ENCODE assay signal across 14 cellular contexts in the genomic region with DNA sequence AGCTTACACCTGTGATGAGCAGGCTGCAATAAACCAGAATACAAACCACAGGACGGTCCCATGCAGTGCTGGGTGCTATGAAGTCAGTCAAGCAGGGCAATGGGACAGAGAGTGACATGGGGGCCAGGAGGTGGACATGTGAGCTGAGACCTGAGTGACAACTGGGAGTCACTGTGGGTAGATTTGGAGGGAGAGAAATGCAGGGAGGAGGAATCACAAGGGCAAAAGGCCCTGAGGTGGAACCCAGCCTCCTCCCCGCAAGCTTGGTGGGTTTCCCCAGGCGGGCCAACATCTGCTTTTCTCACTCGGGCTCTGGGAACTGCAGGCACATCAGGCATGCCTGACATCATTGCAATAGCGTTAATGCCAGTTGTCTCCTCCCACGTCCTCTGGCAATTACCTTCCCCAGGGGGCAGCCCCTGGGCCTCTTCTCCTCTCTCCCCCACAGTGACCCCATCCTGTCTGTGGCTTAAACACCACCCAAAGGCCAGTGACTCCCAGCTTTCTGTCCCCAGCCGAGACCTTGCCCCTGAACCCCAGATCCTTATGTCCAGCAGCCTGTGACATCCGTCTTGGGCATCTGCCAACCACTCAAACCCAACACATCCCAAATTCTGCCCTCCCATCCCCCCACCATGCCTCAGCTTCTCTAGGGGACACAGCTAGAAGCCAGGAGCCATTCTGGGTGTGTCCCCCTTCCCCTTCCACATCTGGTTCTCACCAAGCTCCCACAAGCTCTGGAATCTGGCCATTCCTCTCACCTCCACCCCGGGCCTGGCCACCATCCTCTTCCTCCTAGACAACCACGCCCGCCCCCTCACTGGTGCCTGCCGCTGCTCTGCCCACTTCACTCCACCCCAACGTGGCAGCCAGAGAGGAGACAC. TPM values are rescaled to one million over a fixed set of nuclear protein-coding genes. Genes with fewer than 3 reads are reported as not detected.
A peak's percentile ranks its signal among the peaks of the same experiment; 100 is the strongest.
DNase-seq lines count a peak whose midpoint lies in the region; ATAC-seq and TF ChIP-seq lines count a peak whose summit lies in the region.
"Had no signal": no experiment of that assay in that cellular context is flagged by ENCODE, and none has a peak within 500 bp of the region (broad histone marks: within the 10 kb centered on the region; RNA-seq: fewer than 3 reads in every experiment).

No MANE protein-coding gene starts in this region.

- ATAC-seq in GM18858 (IDR thresholded peaks at IDR 0.05; ENCODE audit: unreplicated experiment) (peak; percentile 65), GM21717 (IDR thresholded peaks at IDR 0.05; ENCODE audit: unreplicated experiment) (peak; percentile 73)

- peaks cover 8% of the 10 kb centered on the region for H3K4me1 ChIP-seq in neural progenitor cell
- no peaks in the 10 kb centered on the region for H3K4me1 ChIP-seq in testis
- H3K4me1 ChIP-seq: esophagus muscularis mucosa had no signal

- H3K27ac ChIP-seq in neural progenitor cell (no peak overlapping the region), testis (no peak overlapping the region)
- H3K27ac ChIP-seq: esophagus muscularis mucosa had no signal

- H3K9ac ChIP-seq in neural progenitor cell: no peak overlapping the region

- H3K36me3 Mint-ChIP-seq in neural progenitor cell: no peaks in the 10 kb centered on the region
- H3K36me3 Mint-ChIP-seq in type B pancreatic cell: no peaks in the 10 kb centered on the region

- intact Hi-C loops in testis (cut with DNase I; ENCODE audit: low total_unique reads): no loop called here

- H3K4me2 ChIP-seq in neural progenitor cell: peak overlapping the region; percentile 17

- TF ChIP-seq CTCF in neural progenitor cell (IDR thresholded peaks at IDR 0.05) (no peak), testis (IDR thresholded peaks at IDR 0.05) (no peak), type B pancreatic cell (conservative IDR thresholded peaks at IDR 0.05) (no peak)

- no peaks in the 10 kb centered on the region for H3K79me2 ChIP-seq in neural progenitor cell (ENCODE audit: low read depth)

- H3K4me3 ChIP-seq in Jurkat, Clone E6-1 (ENCODE audit: low read length): no peak overlapping the region
- H3K4me3 ChIP-seq in neural progenitor cell: no peak overlapping the region
- no peak overlapping the region for H3K4me3 ChIP-seq in testis
- H3K4me3 ChIP-seq: esophagus muscularis mucosa had no signal

- DNase-seq in Jurkat, Clone E6-1 (ENCODE audit: low read depth, low spot score): peak; percentile 48
- DNase-seq in neural progenitor cell (ENCODE audit: low spot score) (peak; percentile 47), testis (no peak), type B pancreatic cell (ENCODE audit: extremely low spot score, unreplicated experiment) (no peak), RKO (ENCODE audit: low spot score) (no peak)
- DNase-seq: activated CD4-positive, alpha-beta T cell treated with anti-CD3 and anti-CD28 coated beads for 4 hours; GF-D8; HFFc6; Karpas-422 had no signal

- H3K4me1 Mint-ChIP-seq in neural progenitor cell (peaks cover 26% of the 10 kb centered on the region), type B pancreatic cell (ENCODE audit: unreplicated experiment) (peaks cover 8% of the 10 kb centered on the region)

- H3K27me3 ChIP-seq in neural progenitor cell (no peaks in the 10 kb centered on the region), testis (no peaks in the 10 kb centered on the region)

- 63 to 68% methylated on average over 13 of the region's 13 CpGs for WGBS in testis, 2 donors

- H2AFZ ChIP-seq in neural progenitor cell (replicated peaks): no peak overlapping the region

- H3K9me3 Mint-ChIP-seq in neural progenitor cell: peaks cover 2% of the 10 kb centered on the region
- H3K9me3 Mint-ChIP-seq in type B pancreatic cell: no peaks in the 10 kb centered on the region
- H3K9me3 Mint-ChIP-seq: HFFc6 had no signal

- H3K27ac Mint-ChIP-seq in neural progenitor cell (peak overlapping the region; percentile 76), type B pancreatic cell (no peak overlapping the region)
- H3K27ac Mint-ChIP-seq: HFFc6, progenitor cell of endocrine pancreas had no signal

- H3K9me3 ChIP-seq in neural progenitor cell (ENCODE audit: low read depth) (no peaks in the 10 kb centered on the region), testis (no peaks in the 10 kb centered on the region)
- H3K9me3 ChIP-seq: esophagus muscularis mucosa had no signal

- H3K4me3 Mint-ChIP-seq in neural progenitor cell (no peak overlapping the region), type B pancreatic cell (no peak overlapping the region)
- H3K4me3 Mint-ChIP-seq: HFFc6 had no signal

- peaks cover 3% of the 10 kb centered on the region for H3F3A ChIP-seq in neural progenitor cell (ENCODE audit: low read depth)

- H4K20me1 ChIP-seq in neural progenitor cell (ENCODE audit: low read depth): no peaks in the 10 kb centered on the region

- peaks cover 12% of the 10 kb centered on the region for H3K27me3 Mint-ChIP-seq in neural progenitor cell (ENCODE audit: insufficient read depth, low read depth)
- peaks cover 15% of the 10 kb centered on the region for H3K27me3 Mint-ChIP-seq in type B pancreatic cell

- no peak for TF ChIP-seq POLR2A in testis (IDR thresholded peaks at IDR 0.05)

- no peaks in the 10 kb centered on the region for H3K36me3 ChIP-seq in neural progenitor cell
- no peaks in the 10 kb centered on the region for H3K36me3 ChIP-seq in testis (ENCODE audit: low read depth, missing control alignments)
- H3K36me3 ChIP-seq: esophagus muscularis mucosa had no signal

RNA-seq across cellular contexts. Expression of a gene that starts 28.2 kb away (rescaled TPM):
- 27.4 TPM for polyA plus RNA-seq in Jurkat, Clone E6-1 (2012; ENCODE audit: insufficient read depth, insufficient read length)
- total RNA-seq in neural progenitor cell (ENCODE audit: low replicate concordance): 11.1 and 15.3 TPM in 2 replicates
- total RNA-seq in testis: 10 to 100 TPM; 27.0 to 37.5 TPM
- polyA plus RNA-seq in testis (ENCODE audit: insufficient read depth, low read depth, low replicate concordance): 70.1 TPM
- 24.3 and 24.7 TPM in 2 replicates for total RNA-seq in type B pancreatic cell (ENCODE audit: low replicate concordance)

RNA-seq across cellular contexts. Expression of a gene that starts 44.3 kb away (rescaled TPM):
- polyA plus RNA-seq in Jurkat, Clone E6-1 (2012; ENCODE audit: insufficient read depth, insufficient read length): not detected
- total RNA-seq in neural progenitor cell (ENCODE audit: low replicate concordance) (0.07 and 0.19 TPM in 2 replicates), testis (under 1 TPM; 0.25 to 0.39 TPM), type B pancreatic cell (ENCODE audit: low replicate concordance) (4.2 and 4.9 TPM in 2 replicates)
- polyA plus RNA-seq in testis (ENCODE audit: insufficient read depth, low read depth, low replicate concordance): 0.96 TPM
- total RNA-seq: esophagus muscularis mucosa, HFFc6 had no signal

RNA-seq across cellular contexts. Expression of a gene that starts 53.2 kb away (rescaled TPM):
- not detected for polyA plus RNA-seq in Jurkat, Clone E6-1 (2012; ENCODE audit: insufficient read depth, insufficient read length)
- total RNA-seq in neural progenitor cell (ENCODE audit: low replicate concordance) (0.34 TPM in 1 of 2 replicates, not detected in the other), testis (10 to 100 TPM in 1 of 2 donors, 1 to 10 TPM in 1; 8.7 to 19.1 TPM), type B pancreatic cell (ENCODE audit: low replicate concordance) (0.17 and 3.4 TPM in 2 replicates)
- polyA plus RNA-seq in testis (ENCODE audit: insufficient read depth, low read depth, low replicate concordance): 32.7 TPM
- total RNA-seq: HFFc6, kidney epithelial cell had no signal

RNA-seq across cellular contexts. Expression of a gene that starts 53.3 kb away (rescaled TPM):
- 2.3 TPM for polyA plus RNA-seq in Jurkat, Clone E6-1 (2012; ENCODE audit: insufficient read depth, insufficient read length)
- total RNA-seq in neural progenitor cell (ENCODE audit: low replicate concordance) (0.45 and 1.1 TPM in 2 replicates), testis (100 to 1,000 TPM; 175 to 274 TPM), type B pancreatic cell (ENCODE audit: low replicate concordance) (3.0 and 9.1 TPM in 2 replicates)
- polyA plus RNA-seq in testis (ENCODE audit: insufficient read depth, low read depth, low replicate concordance): 182 TPM
- total RNA-seq: HFFc6 had no signal

Comparison
In these comparisons a context has a peak if more than half of its experiments do, and no peak if none do; other contexts are left out.
1. DNase-seq: peak in Jurkat, Clone E6-1 (single experiment) and neural progenitor cell (single experiment); none in testis (single experiment), type B pancreatic cell (single experiment) and RKO (single experiment).